1 cellular context compared by ENCODE assay signal in the genomic region with DNA sequence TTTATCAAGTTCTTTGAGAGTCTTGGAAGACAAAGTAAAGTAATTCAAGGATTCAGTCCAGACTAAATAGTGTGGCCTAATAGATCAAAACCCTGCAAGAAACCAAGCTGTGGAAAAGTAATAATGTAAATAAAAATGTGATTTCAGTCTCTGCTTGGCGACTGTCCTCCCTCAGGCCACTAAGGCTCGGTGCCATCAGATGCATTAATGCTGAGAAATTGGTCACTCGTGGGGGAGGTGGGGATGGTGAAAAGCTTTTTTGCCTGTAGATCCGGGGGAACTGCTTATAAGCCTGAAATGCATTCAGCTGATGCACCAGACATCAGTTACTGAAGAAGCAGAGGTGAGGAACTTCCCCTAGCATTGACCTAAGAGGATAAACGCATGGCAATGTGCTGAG.
TF ChIP-seq lines count a peak whose summit lies in the region.

No MANE protein-coding gene starts in this region.

TF ChIP-seq in SK-N-SH, 30 proteins besides CTCF, POLR2A, EP300 and RAD21 (continued from another document):
- TF ChIP-seq, protein P1, sequence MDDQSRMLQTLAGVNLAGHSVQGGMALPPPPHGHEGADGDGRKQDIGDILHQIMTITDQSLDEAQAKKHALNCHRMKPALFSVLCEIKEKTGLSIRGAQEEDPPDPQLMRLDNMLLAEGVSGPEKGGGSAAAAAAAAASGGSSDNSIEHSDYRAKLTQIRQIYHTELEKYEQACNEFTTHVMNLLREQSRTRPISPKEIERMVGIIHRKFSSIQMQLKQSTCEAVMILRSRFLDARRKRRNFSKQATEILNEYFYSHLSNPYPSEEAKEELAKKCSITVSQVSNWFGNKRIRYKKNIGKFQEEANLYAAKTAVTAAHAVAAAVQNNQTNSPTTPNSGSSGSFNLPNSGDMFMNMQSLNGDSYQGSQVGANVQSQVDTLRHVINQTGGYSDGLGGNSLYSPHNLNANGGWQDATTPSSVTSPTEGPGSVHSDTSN (IDR thresholded peaks at IDR 0.05), result no peak
- no peak for TF ChIP-seq TEAD4 (IDR thresholded peaks at IDR 0.05; ENCODE audit: borderline replicate concordance, insufficient read depth)
- no peak for TF ChIP-seq TCF12 (IDR thresholded peaks at IDR 0.05)
- TF ChIP-seq ELF1 (IDR thresholded peaks at IDR 0.05), result no peak
- TF ChIP-seq, protein P2, sequence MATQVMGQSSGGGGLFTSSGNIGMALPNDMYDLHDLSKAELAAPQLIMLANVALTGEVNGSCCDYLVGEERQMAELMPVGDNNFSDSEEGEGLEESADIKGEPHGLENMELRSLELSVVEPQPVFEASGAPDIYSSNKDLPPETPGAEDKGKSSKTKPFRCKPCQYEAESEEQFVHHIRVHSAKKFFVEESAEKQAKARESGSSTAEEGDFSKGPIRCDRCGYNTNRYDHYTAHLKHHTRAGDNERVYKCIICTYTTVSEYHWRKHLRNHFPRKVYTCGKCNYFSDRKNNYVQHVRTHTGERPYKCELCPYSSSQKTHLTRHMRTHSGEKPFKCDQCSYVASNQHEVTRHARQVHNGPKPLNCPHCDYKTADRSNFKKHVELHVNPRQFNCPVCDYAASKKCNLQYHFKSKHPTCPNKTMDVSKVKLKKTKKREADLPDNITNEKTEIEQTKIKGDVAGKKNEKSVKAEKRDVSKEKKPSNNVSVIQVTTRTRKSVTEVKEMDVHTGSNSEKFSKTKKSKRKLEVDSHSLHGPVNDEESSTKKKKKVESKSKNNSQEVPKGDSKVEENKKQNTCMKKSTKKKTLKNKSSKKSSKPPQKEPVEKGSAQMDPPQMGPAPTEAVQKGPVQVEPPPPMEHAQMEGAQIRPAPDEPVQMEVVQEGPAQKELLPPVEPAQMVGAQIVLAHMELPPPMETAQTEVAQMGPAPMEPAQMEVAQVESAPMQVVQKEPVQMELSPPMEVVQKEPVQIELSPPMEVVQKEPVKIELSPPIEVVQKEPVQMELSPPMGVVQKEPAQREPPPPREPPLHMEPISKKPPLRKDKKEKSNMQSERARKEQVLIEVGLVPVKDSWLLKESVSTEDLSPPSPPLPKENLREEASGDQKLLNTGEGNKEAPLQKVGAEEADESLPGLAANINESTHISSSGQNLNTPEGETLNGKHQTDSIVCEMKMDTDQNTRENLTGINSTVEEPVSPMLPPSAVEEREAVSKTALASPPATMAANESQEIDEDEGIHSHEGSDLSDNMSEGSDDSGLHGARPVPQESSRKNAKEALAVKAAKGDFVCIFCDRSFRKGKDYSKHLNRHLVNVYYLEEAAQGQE (IDR thresholded peaks at IDR 0.05; ENCODE audit: low read depth, low read length), result no peak
- TF ChIP-seq RXRA (IDR thresholded peaks at IDR 0.05; ENCODE audit: borderline replicate concordance, low read depth), result no peak
- TF ChIP-seq NFIC (IDR thresholded peaks at IDR 0.05; ENCODE audit: borderline replicate concordance), result no peak
- no peak for TF ChIP-seq SIN3A (IDR thresholded peaks at IDR 0.05; ENCODE audit: borderline replicate concordance, low read depth, low read length)
- no peak for TF ChIP-seq JUND (IDR thresholded peaks at IDR 0.05)
- TF ChIP-seq, protein P3, sequence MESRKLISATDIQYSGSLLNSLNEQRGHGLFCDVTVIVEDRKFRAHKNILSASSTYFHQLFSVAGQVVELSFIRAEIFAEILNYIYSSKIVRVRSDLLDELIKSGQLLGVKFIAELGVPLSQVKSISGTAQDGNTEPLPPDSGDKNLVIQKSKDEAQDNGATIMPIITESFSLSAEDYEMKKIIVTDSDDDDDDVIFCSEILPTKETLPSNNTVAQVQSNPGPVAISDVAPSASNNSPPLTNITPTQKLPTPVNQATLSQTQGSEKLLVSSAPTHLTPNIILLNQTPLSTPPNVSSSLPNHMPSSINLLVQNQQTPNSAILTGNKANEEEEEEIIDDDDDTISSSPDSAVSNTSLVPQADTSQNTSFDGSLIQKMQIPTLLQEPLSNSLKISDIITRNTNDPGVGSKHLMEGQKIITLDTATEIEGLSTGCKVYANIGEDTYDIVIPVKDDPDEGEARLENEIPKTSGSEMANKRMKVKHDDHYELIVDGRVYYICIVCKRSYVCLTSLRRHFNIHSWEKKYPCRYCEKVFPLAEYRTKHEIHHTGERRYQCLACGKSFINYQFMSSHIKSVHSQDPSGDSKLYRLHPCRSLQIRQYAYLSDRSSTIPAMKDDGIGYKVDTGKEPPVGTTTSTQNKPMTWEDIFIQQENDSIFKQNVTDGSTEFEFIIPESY (IDR thresholded peaks at IDR 0.05; ENCODE audit: borderline replicate concordance, low read depth), result no peak
- TF ChIP-seq MXI1 (IDR thresholded peaks at IDR 0.05; ENCODE audit: low read depth, low read length), result peak; percentile 41; the same call in 1 of the 2 replicates
- no peak for TF ChIP-seq GABPA (IDR thresholded peaks at IDR 0.05; ENCODE audit: low read depth)
- TF ChIP-seq, protein P4, sequence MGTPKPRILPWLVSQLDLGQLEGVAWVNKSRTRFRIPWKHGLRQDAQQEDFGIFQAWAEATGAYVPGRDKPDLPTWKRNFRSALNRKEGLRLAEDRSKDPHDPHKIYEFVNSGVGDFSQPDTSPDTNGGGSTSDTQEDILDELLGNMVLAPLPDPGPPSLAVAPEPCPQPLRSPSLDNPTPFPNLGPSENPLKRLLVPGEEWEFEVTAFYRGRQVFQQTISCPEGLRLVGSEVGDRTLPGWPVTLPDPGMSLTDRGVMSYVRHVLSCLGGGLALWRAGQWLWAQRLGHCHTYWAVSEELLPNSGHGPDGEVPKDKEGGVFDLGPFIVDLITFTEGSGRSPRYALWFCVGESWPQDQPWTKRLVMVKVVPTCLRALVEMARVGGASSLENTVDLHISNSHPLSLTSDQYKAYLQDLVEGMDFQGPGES (IDR thresholded peaks at IDR 0.05; ENCODE audit: low read depth, low read length), result no peak
- no peak for TF ChIP-seq TAF1 (IDR thresholded peaks at IDR 0.05; ENCODE audit: borderline replicate concordance, low read depth, low read length)
- 0 out of 2 replicates have a peak, but pooled peaks have one; percentile 46 for TF ChIP-seq RFX5 (IDR thresholded peaks at IDR 0.05; ENCODE audit: low read length)
- TF ChIP-seq USF2 (IDR thresholded peaks at IDR 0.05; ENCODE audit: borderline replicate concordance, low read depth, low read length), result no peak
- TF ChIP-seq SMC3 (IDR thresholded peaks at IDR 0.05; ENCODE audit: low read depth, low read length), result no peak
- TF ChIP-seq FOSL2 (IDR thresholded peaks at IDR 0.05; ENCODE audit: borderline replicate concordance, low read depth), result no peak
- TF ChIP-seq USF1 (IDR thresholded peaks at IDR 0.05; ENCODE audit: borderline replicate concordance, low read depth), result no peak
- TF ChIP-seq RCOR1 (IDR thresholded peaks at IDR 0.05; ENCODE audit: low read length), result peak; percentile 43; the same call in 1 of the 2 replicates
- no peak for TF ChIP-seq FOXJ3 (CRISPR knock-in tag; IDR thresholded peaks at IDR 0.05)
